In genomic region chr5:168282120-168282519, GRCh38 we compare ENCODE assay signal across 14 cellular contexts. TPM values are rescaled to one million over a fixed set of nuclear protein-coding genes. Genes with fewer than 3 reads are reported as not detected.
DNase-seq lines count a peak whose midpoint lies in the region; ATAC-seq and TF ChIP-seq lines count a peak whose summit lies in the region.
"Had no signal": no experiment of that assay in that cellular context is flagged by ENCODE, and none has a peak within 500 bp of the region (broad histone marks: within the 10 kb centered on the region; RNA-seq: fewer than 3 reads in every experiment).

No MANE protein-coding gene starts in this region.

- no peaks in the 10 kb centered on the region for H3K4me1 Mint-ChIP-seq in CD8-positive, alpha-beta memory T cell

- H3K36me3 Mint-ChIP-seq in CD8-positive, alpha-beta memory T cell: no peaks in the 10 kb centered on the region
- H3K36me3 Mint-ChIP-seq: CD8-positive, alpha-beta T cell had no signal

- H3K4me1 ChIP-seq in body of pancreas: no peaks in the 10 kb centered on the region
- no peaks in the 10 kb centered on the region for H3K4me1 ChIP-seq in lower lobe of right lung
- no peaks in the 10 kb centered on the region for H3K4me1 ChIP-seq in CD8-positive, alpha-beta memory T cell (ENCODE audit: insufficient read depth, low read length)
- H3K4me1 ChIP-seq: heart left ventricle had no signal

- 51 to 58% methylated on average over 6 to 7 of the region's 7 CpGs for WGBS in body of pancreas, 2 donors

- no peak overlapping the region for H3K27ac Mint-ChIP-seq in CD8-positive, alpha-beta memory T cell
- H3K27ac Mint-ChIP-seq: activated T-helper 17 cell treated with anti-CD3 and anti-CD28 coated beads, Interleukin-2, amount 50 U/mL, for 72 hours; CD8-positive, alpha-beta T cell had no signal

- POLR2A ChIA-PET in CD8-positive, alpha-beta memory T cell (lab: Charles Lee): no interaction called here

- TF ChIP-seq CTCF in body of pancreas (IDR thresholded peaks at IDR 0.05): no peak
- TF ChIP-seq CTCF in lower lobe of right lung (IDR thresholded peaks at IDR 0.05): no peak

- peak; percentile 72 for DNase-seq in AG20443 (ENCODE audit: low spot score)
- DNase-seq in Kasumi-1 (lab: John Stamatoyannopoulos, UW): peak; percentile 76 to 80
- no peak for DNase-seq in body of pancreas
- peak; percentile 71 for DNase-seq in lower lobe of right lung
- no peak for DNase-seq in NCI-H1092 treated with DMSO at 0.1 percent for 48 hours (lab: John Stamatoyannopoulos, UW)
- DNase-seq in CD8-positive, alpha-beta memory T cell: no peak
- DNase-seq in NCI-H1048 (lab: John Stamatoyannopoulos, UW): no peak
- DNase-seq in dedifferentiated amniotic fluid mesenchymal stem cell (ENCODE audit: extremely low spot score): no peak
- DNase-seq: CD8-positive, alpha-beta T cell; heart left ventricle; stimulated activated CD8-positive, alpha-beta memory T cell treated with anti-CD3 and anti-CD28 coated beads, Interleukin-4, amount 100 ng/mL, for 48 hours had no signal

- no peaks in the 10 kb centered on the region for H3K36me3 ChIP-seq in body of pancreas (replicated peaks in 1 of 2; ENCODE audit: insufficient read depth in 1 of 2, low read depth in 2 of 2)
- H3K36me3 ChIP-seq in lower lobe of right lung: no peaks in the 10 kb centered on the region
- no peaks in the 10 kb centered on the region for H3K36me3 ChIP-seq in CD8-positive, alpha-beta memory T cell (ENCODE audit: insufficient read depth, low read length)
- H3K36me3 ChIP-seq: cardiac muscle cell, heart left ventricle had no signal

- intact Hi-C loops in body of pancreas (cut with DNase I) (no loop called here), lower lobe of right lung (cut with DNase I) (no loop called here)

- H3K4me3 ChIP-seq in body of pancreas (no peak overlapping the region), lower lobe of right lung (no peak overlapping the region)
- H3K4me3 ChIP-seq in CD8-positive, alpha-beta memory T cell (ENCODE audit: low read length): no peak overlapping the region
- H3K4me3 ChIP-seq: cardiac muscle cell, heart left ventricle, skin epidermis had no signal

- H3K9me3 ChIP-seq in body of pancreas (no peaks in the 10 kb centered on the region), lower lobe of right lung (peaks cover 10% of the 10 kb centered on the region)
- H3K9me3 ChIP-seq in CD8-positive, alpha-beta memory T cell (ENCODE audit: low read length): no peaks in the 10 kb centered on the region

- H3K27ac ChIP-seq in body of pancreas (no peak overlapping the region), lower lobe of right lung (no peak overlapping the region)
- no peak overlapping the region for H3K27ac ChIP-seq in CD8-positive, alpha-beta memory T cell (ENCODE audit: low read depth, low read length)
- H3K27ac ChIP-seq: cardiac muscle cell, heart left ventricle, skin epidermis had no signal

- H3K9me3 Mint-ChIP-seq in CD8-positive, alpha-beta memory T cell: peaks cover 14 to 19% (median 16%) of the 10 kb centered on the region in 5 donors

- no peak for TF ChIP-seq POLR2A in body of pancreas (IDR thresholded peaks at IDR 0.05)

- no peaks in the 10 kb centered on the region for H3K27me3 ChIP-seq in body of pancreas
- H3K27me3 ChIP-seq in lower lobe of right lung (ENCODE audit: low read depth): no peaks in the 10 kb centered on the region
- no peaks in the 10 kb centered on the region for H3K27me3 ChIP-seq in CD8-positive, alpha-beta memory T cell (ENCODE audit: insufficient read depth, low read length, poor library complexity, severe bottlenecking)

- peaks cover 7 to 27% of the 10 kb centered on the region in 2 donors for H3K27me3 Mint-ChIP-seq in CD8-positive, alpha-beta memory T cell

- no peak overlapping the region for H3K4me3 Mint-ChIP-seq in CD8-positive, alpha-beta memory T cell
- H3K4me3 Mint-ChIP-seq: activated T-helper 17 cell treated with anti-CD3 and anti-CD28 coated beads, Interleukin-2, amount 50 U/mL, for 72 hours; CD8-positive, alpha-beta T cell had no signal

- CTCF ChIA-PET in CD8-positive, alpha-beta memory T cell (lab: Charles Lee): interaction anchor here (0.8 kb wide), 1 partner anchor 12 kb away, joined by 3 read pairs; no protein-coding TSS in a partner anchor

- peak; percentile 18 for ATAC-seq in body of pancreas
- ATAC-seq in lower lobe of right lung: peak; percentile 89 to 92
- ATAC-seq: activated T-helper 17 cell treated with anti-CD3 and anti-CD28 coated beads, Interleukin-2, amount 50 U/mL, for 72 hours; CD8-positive, alpha-beta T cell had no signal

RNA-seq across cellular contexts. Expression of gene WWC1, which starts 9.3 kb away (rescaled TPM):
- total RNA-seq in body of pancreas (10 to 100 TPM; 40.0 to 49.4 TPM), lower lobe of right lung (61.9 TPM)
- total RNA-seq in CD8-positive, alpha-beta memory T cell: 1 to 10 TPM in 1 of 2 experiments, under 1 TPM in 1; 0.77 to 1.8 TPM
- polyA plus RNA-seq in CD8-positive, alpha-beta memory T cell: 0.52 TPM
- total RNA-seq: CD8-positive, alpha-beta T cell had no signal

Comparison
In these comparisons a context has a peak if more than half of its experiments do, and no peak if none do; other contexts are left out.
1. DNase-seq: peak in AG20443 (single experiment), Kasumi-1 (2 of 2) and lower lobe of right lung (single experiment); none in body of pancreas (0 of 4), NCI-H1092 treated with DMSO at 0.1 percent for 48 hours (single experiment), CD8-positive, alpha-beta memory T cell (0 of 5), NCI-H1048 (single experiment) and dedifferentiated amniotic fluid mesenchymal stem cell (single experiment).
2. RNA of gene WWC1, which starts 9.3 kb away (total RNA-seq): 61.9 TPM in lower lobe of right lung (single experiment) and 40.0 to 49.4 TPM in body of pancreas; 0.77 to 1.8 TPM in CD8-positive, alpha-beta memory T cell; every median in the first group is over 10 times any median in the second.